ENCODE assay signal across 18 cellular contexts in genomic region chr11:123218451-123218850, GRCh38. TPM values are rescaled to one million over a fixed set of nuclear protein-coding genes. Genes with fewer than 3 reads are reported as not detected.
DNase-seq lines count a peak whose midpoint lies in the region; ATAC-seq, FAIRE-seq and TF ChIP-seq lines count a peak whose summit lies in the region.
"Had no signal": no experiment of that assay in that cellular context is flagged by ENCODE, and none has a peak within 500 bp of the region (broad histone marks: within the 10 kb centered on the region; RNA-seq: fewer than 3 reads in every experiment).

No MANE protein-coding gene starts in this region.

- ATAC-seq in HG03460 (IDR thresholded peaks at IDR 0.05; ENCODE audit: unreplicated experiment), result no peak
- ATAC-seq: natural killer cell treated with Interleukin-12 subunit alpha and Interleukin-12 subunit beta and Interleukin-15 and Interleukin-18, amount 100 ng/mL, for 72 hours had no signal

- H3K9me3 ChIP-seq in Peyer's patch, result no peaks in the 10 kb centered on the region
- H3K9me3 ChIP-seq: SJCRH30 had no signal

- peaks cover 7% of the 10 kb centered on the region for H3K4me1 Mint-ChIP-seq in mesothelial cell of epicardium
- H3K4me1 Mint-ChIP-seq in activated T-helper 1 cell treated with anti-CD3 and anti-CD28 coated beads, Interleukin-12 subunit alpha, Interleukin-12 subunit beta, Interleukin-2, Interleukin-4 antibody, amounts not matched to agents 30 ng/mL and 10 ng/mL and 1 ng/mL, durations not matched to agents 14 hours and 24 hours and 36 hours (ENCODE audit: low read depth), result no peaks in the 10 kb centered on the region

- peaks cover 0 to 21% (median 0%) of the 10 kb centered on the region in 4 donors for H3K4me1 ChIP-seq in Peyer's patch
- H3K4me1 ChIP-seq: SJCRH30, spleen had no signal

- in situ Hi-C loops in ACHN (cut with HindIII; ENCODE audit: low pct_ligation_motif_present, low pct_unique_long_range_greater_than_20kb, low sequenced_read_pairs), result no loop called here

- no peak for TF ChIP-seq CTCF in bronchial epithelial cell (IDR thresholded peaks at IDR 0.05; ENCODE audit: insufficient read depth, low read length, severe bottlenecking)
- no peak for TF ChIP-seq CTCF in mesothelial cell of epicardium (IDR thresholded peaks at IDR 0.05; ENCODE audit: unreplicated experiment)
- TF ChIP-seq CTCF in Peyer's patch (IDR thresholded peaks at IDR 0.05), result no peak

- peak; percentile 78 for DNase-seq in ACHN
- DNase-seq in LHCN-M2 (ENCODE audit: low read depth), result peak; percentile 32
- DNase-seq in bronchial epithelial cell (ENCODE audit: low read depth), result peak; percentile 63
- DNase-seq in mesothelial cell of epicardium (ENCODE audit: low spot score in 2 of 2, unreplicated experiment in 2 of 2), result no peak
- no peak for DNase-seq in activated T-helper 1 cell treated with anti-CD3 and anti-CD28 coated beads, Interleukin-12 subunit alpha, Interleukin-12 subunit beta, Interleukin-2, Interleukin-4 antibody, amounts not matched to agents 30 ng/mL and 10 ng/mL and 1 ng/mL, durations not matched to agents 14 hours and 24 hours and 36 hours (ENCODE audit: low spot score)
- no peak for DNase-seq in Peyer's patch
- no peak for DNase-seq in midbrain (lab: John Stamatoyannopoulos, UW)
- DNase-seq: activated CD8-positive, alpha-beta memory T cell treated with anti-CD3 and anti-CD28 coated beads for 24 hours; activated naive CD4-positive, alpha-beta T cell; COR-L47; H7; NCI-H2029; SJCRH30; spleen had no signal

- H3K27me3 ChIP-seq in bronchial epithelial cell (ENCODE audit: control insufficient read depth, insufficient read depth, low read length) (no peaks in the 10 kb centered on the region), Peyer's patch (no peaks in the 10 kb centered on the region)
- H3K27me3 ChIP-seq: cardiac muscle cell, SJCRH30 had no signal

- H3K4me3 ChIP-seq in bronchial epithelial cell (ENCODE audit: low read depth, low read length) (no peak overlapping the region), Peyer's patch (no peak overlapping the region)
- H3K4me3 ChIP-seq: cardiac muscle cell, SJCRH30, spleen had no signal

- peak overlapping the region in 1 of 4 donors; percentile 32 for H3K27ac ChIP-seq in Peyer's patch
- H3K27ac ChIP-seq: cardiac muscle cell, HL-60, SJCRH30, spleen had no signal

- H3K9me3 Mint-ChIP-seq in mesothelial cell of epicardium, result peaks cover 22% of the 10 kb centered on the region
- H3K9me3 Mint-ChIP-seq in activated T-helper 1 cell treated with anti-CD3 and anti-CD28 coated beads, Interleukin-12 subunit alpha, Interleukin-12 subunit beta, Interleukin-2, Interleukin-4 antibody, amounts not matched to agents 30 ng/mL and 10 ng/mL and 1 ng/mL, durations not matched to agents 14 hours and 24 hours and 36 hours, result peaks cover 9% of the 10 kb centered on the region
- H3K9me3 Mint-ChIP-seq: natural killer cell treated with Interleukin-12 subunit alpha and Interleukin-12 subunit beta and Interleukin-15 and Interleukin-18, amount 100 ng/mL, for 72 hours had no signal

- TF ChIP-seq POLR2A in Peyer's patch (IDR thresholded peaks at IDR 0.05), result no peak

- H3K4me3 Mint-ChIP-seq in mesothelial cell of epicardium, result no peak overlapping the region
- no peak overlapping the region for H3K4me3 Mint-ChIP-seq in activated T-helper 1 cell treated with anti-CD3 and anti-CD28 coated beads, Interleukin-12 subunit alpha, Interleukin-12 subunit beta, Interleukin-2, Interleukin-4 antibody, amounts not matched to agents 30 ng/mL and 10 ng/mL and 1 ng/mL, durations not matched to agents 14 hours and 24 hours and 36 hours
- H3K4me3 Mint-ChIP-seq: natural killer cell treated with Interleukin-12 subunit alpha and Interleukin-12 subunit beta and Interleukin-15 and Interleukin-18, amount 100 ng/mL, for 72 hours had no signal

- no peak for FAIRE-seq in bronchial epithelial cell (lab: Jason Lieb, UNC)

- intact Hi-C loops in activated T-helper 1 cell treated with anti-CD3 and anti-CD28 coated beads, Interleukin-12 subunit alpha, Interleukin-12 subunit beta, Interleukin-2, Interleukin-4 antibody, amounts not matched to agents 30 ng/mL and 10 ng/mL and 1 ng/mL, durations not matched to agents 14 hours and 24 hours and 36 hours (cut with micrococcal nuclease), result no loop called here

- H3K36me3 ChIP-seq in bronchial epithelial cell (ENCODE audit: control insufficient read depth, insufficient read depth, low read length) (no peaks in the 10 kb centered on the region), Peyer's patch (no peaks in the 10 kb centered on the region)
- H3K36me3 ChIP-seq: cardiac muscle cell, SJCRH30, spleen had no signal

- no peaks in the 10 kb centered on the region for H3K27me3 Mint-ChIP-seq in mesothelial cell of epicardium (ENCODE audit: low read depth)
- H3K27me3 Mint-ChIP-seq in activated T-helper 1 cell treated with anti-CD3 and anti-CD28 coated beads, Interleukin-12 subunit alpha, Interleukin-12 subunit beta, Interleukin-2, Interleukin-4 antibody, amounts not matched to agents 30 ng/mL and 10 ng/mL and 1 ng/mL, durations not matched to agents 14 hours and 24 hours and 36 hours (ENCODE audit: insufficient read depth), result peaks cover 24% of the 10 kb centered on the region

- peaks cover 2% of the 10 kb centered on the region for H3K36me3 Mint-ChIP-seq in mesothelial cell of epicardium
- H3K36me3 Mint-ChIP-seq in activated T-helper 1 cell treated with anti-CD3 and anti-CD28 coated beads, Interleukin-12 subunit alpha, Interleukin-12 subunit beta, Interleukin-2, Interleukin-4 antibody, amounts not matched to agents 30 ng/mL and 10 ng/mL and 1 ng/mL, durations not matched to agents 14 hours and 24 hours and 36 hours (ENCODE audit: low read depth), result no peaks in the 10 kb centered on the region

- H3K27ac Mint-ChIP-seq in mesothelial cell of epicardium, result peak overlapping the region; percentile 54
- H3K27ac Mint-ChIP-seq in activated T-helper 1 cell treated with anti-CD3 and anti-CD28 coated beads, Interleukin-12 subunit alpha, Interleukin-12 subunit beta, Interleukin-2, Interleukin-4 antibody, amounts not matched to agents 30 ng/mL and 10 ng/mL and 1 ng/mL, durations not matched to agents 14 hours and 24 hours and 36 hours, result no peak overlapping the region
- H3K27ac Mint-ChIP-seq: natural killer cell treated with Interleukin-12 subunit alpha and Interleukin-12 subunit beta and Interleukin-15 and Interleukin-18, amount 100 ng/mL, for 72 hours had no signal

RNA-seq across cellular contexts. Expression of gene CLMP, which starts 23.4 kb away (rescaled TPM):
- total RNA-seq in LHCN-M2 (2014; rRNA removed) (65.3 and 68.0 TPM in 2 replicates), bronchial epithelial cell (9.7 and 34.5 TPM in 2 replicates), mesothelial cell of epicardium (16.3 to 18.9 TPM (median 18.0 TPM) in 3 replicates), Peyer's patch (10 to 100 TPM in 3 of 4 donors, 1 to 10 TPM in 1; 8.4 to 48.7 (median 13.2) TPM)
- 6.2 TPM for polyA plus RNA-seq in LHCN-M2 (2012)
- total RNA-seq in activated T-helper 1 cell treated with anti-CD3 and anti-CD28 coated beads, Interleukin-12 subunit alpha, Interleukin-12 subunit beta, Interleukin-2, Interleukin-4 antibody, amounts not matched to agents 30 ng/mL and 10 ng/mL and 1 ng/mL, durations not matched to agents 14 hours and 24 hours and 36 hours, result not detected in 2 replicates
- total RNA-seq: natural killer cell treated with Interleukin-12 subunit alpha and Interleukin-12 subunit beta and Interleukin-15 and Interleukin-18, amount 100 ng/mL, for 72 hours had no signal

Comparison
In these comparisons a context has a peak if more than half of its experiments do, and no peak if none do; other contexts are left out.
1. DNase-seq: peak in ACHN (single experiment), LHCN-M2 (single experiment) and bronchial epithelial cell (single experiment); none in mesothelial cell of epicardium (0 of 2), activated T-helper 1 cell treated with anti-CD3 and anti-CD28 coated beads, Interleukin-12 subunit alpha, Interleukin-12 subunit beta, Interleukin-2, Interleukin-4 antibody, amounts not matched to agents 30 ng/mL and 10 ng/mL and 1 ng/mL, durations not matched to agents 14 hours and 24 hours and 36 hours (single experiment), Peyer's patch (0 of 3) and midbrain (single experiment).